In the genomic region with DNA sequence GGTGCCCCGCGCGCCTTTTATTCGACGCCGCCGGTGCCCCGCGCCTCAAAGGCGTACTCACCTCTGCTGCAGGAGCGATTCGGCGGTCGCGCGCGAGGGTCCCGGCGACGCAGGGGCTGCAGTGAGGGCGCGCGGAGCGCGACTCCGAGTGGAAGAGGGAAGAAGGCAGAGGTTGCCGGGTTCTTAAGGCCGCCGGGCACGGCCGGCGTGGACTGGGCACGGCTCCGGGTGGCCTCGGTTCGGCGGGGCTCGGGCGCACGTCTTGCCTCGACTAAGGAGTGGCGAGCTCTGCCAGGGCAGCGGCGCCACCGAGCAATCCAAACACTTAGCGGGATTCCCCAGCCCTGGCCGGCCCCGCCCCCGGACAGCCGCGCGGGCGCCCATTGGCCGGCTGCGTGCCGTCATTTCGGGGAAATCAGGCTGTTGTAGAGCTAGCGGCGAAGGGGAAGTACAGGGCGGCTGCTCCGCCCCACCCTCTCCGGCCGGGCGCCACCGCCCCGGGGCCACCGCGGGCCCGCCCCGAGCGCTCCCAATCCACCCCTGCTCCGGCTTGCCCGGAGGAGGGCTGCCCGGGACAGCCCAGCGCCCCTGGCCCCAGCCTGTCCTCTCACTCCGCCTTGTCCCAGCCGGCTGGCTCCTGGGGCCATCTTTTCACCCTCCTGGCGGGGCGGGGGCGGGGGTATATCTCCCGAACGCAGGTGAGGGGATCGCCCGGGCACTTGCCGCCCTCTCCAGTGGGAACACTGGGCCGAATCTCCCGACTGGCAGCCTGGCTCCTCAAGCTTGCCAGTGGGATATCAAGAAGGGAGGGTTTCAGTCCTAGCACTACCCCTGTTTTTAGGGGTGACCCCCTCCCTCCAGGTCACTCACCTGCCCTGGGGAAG, we compare ENCODE assay signal across 8 cellular contexts. TPM values are rescaled to one million over a fixed set of nuclear protein-coding genes. Genes with fewer than 3 reads are reported as not detected.
DNase-seq lines count a peak whose midpoint lies in the region; ATAC-seq and TF ChIP-seq lines count a peak whose summit lies in the region.

A gene with protein sequence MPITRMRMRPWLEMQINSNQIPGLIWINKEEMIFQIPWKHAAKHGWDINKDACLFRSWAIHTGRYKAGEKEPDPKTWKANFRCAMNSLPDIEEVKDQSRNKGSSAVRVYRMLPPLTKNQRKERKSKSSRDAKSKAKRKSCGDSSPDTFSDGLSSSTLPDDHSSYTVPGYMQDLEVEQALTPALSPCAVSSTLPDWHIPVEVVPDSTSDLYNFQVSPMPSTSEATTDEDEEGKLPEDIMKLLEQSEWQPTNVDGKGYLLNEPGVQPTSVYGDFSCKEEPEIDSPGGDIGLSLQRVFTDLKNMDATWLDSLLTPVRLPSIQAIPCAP (minus strand): TSS at position 290 of the 884 bp plus-strand sequence. CDS start 1,295 bp downstream, outside the sequence.

- H3K4me1 ChIP-seq in BE2C = peaks cover 4% of the 10 kb centered on the region

- H3K9me3 ChIP-seq in BE2C = no peaks in the 10 kb centered on the region

- no peaks in the 10 kb centered on the region for H3K9me3 Mint-ChIP-seq in chondrocyte (ENCODE audit: low read depth)

- DNase-seq in BE2C (peak; percentile 95), NCI-H510A treated with DMSO at 0.1 percent for 48 hours (lab: John Stamatoyannopoulos, UW) (peak; percentile 76), chondrocyte (ENCODE audit: low spot score) (no peak), kidney glomerular epithelial cell (lab: John Stamatoyannopoulos, UW) (peak; percentile 87)
- DNase-seq in activated CD4-positive, alpha-beta T cell treated with anti-CD3 and anti-CD28 coated beads for 24 hours (ENCODE audit: low read depth in 2 of 2) = peak; percentile 97
- DNase-seq in stimulated activated CD4-positive, alpha-beta T cell treated with anti-CD3 and anti-CD28 coated beads, Interleukin-1b, Interleukin-23, amount 100 ng/mL, for 24 hours (ENCODE audit: low read depth in 4 of 4, low spot score in 1 of 4) = peak; percentile 90 to 97 (median 97)

- peak; percentile 99 for TF ChIP-seq POLR2A in GM19193 (IDR thresholded peaks at IDR 0.05; ENCODE audit: extremely low read depth, insufficient read depth, insufficient read length)

- TF ChIP-seq CTCF in BE2C (IDR thresholded peaks at IDR 0.05; ENCODE audit: low read depth, low read length) (no peak), chondrocyte (IDR thresholded peaks at IDR 0.05) (peak; percentile 52)

- no peaks in the 10 kb centered on the region for H3K36me3 ChIP-seq in BE2C

- peaks cover 39% of the 10 kb centered on the region for H3K4me1 Mint-ChIP-seq in chondrocyte (ENCODE audit: low read depth)

- no peaks in the 10 kb centered on the region for H3K27me3 ChIP-seq in BE2C

- no peaks in the 10 kb centered on the region for H3K27me3 Mint-ChIP-seq in chondrocyte (ENCODE audit: low read depth)

- peaks cover 12% of the 10 kb centered on the region for H3K36me3 Mint-ChIP-seq in chondrocyte (ENCODE audit: low read depth)

- ATAC-seq in HG03432 (IDR thresholded peaks at IDR 0.05; ENCODE audit: unreplicated experiment) = peak; percentile 86

- peak within 1 kb of the TSS; percentile 71 for H3K4me3 ChIP-seq in BE2C (ENCODE audit: low read depth, low read length)

- H3K27ac Mint-ChIP-seq in chondrocyte (ENCODE audit: unreplicated experiment) = peak within 1 kb of the TSS; percentile 81

- H3K4me3 Mint-ChIP-seq in chondrocyte (ENCODE audit: unreplicated experiment) = peak within 1 kb of the TSS; percentile 82

RNA-seq across cellular contexts. Expression of the gene that starts here (rescaled TPM):
- polyA plus RNA-seq in BE2C (2012; ENCODE audit: insufficient read depth, insufficient read length, low read depth) = 22.5 TPM
- 10.8 to 17.8 TPM (median 16.3 TPM) in 3 replicates for total RNA-seq in chondrocyte
